Comparison of ENCODE assay signal across 31 cellular contexts in the genomic region with DNA sequence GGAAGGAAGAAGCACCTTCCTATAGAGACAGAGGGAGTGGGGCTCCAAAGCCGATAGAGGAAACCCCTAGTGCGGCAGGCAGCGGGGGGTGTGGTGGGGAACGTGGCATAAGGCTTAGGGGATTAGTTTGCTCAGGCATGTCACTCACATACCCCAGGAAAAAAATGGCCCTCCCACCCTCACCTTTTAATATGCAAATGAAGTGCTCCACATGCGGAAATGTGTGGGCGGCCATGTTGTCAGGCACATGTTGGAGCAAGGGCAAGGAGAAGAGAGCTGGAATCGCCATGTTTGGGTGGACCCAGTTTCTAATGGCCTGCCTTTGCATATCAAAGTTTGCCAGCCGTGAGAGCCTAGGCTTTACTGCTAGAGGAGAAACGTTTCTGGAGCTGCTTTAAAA.
"Had no signal": no experiment of that assay in that cellular context is flagged by ENCODE, and none has a peak within 500 bp of the region (broad histone marks: within the 10 kb centered on the region; RNA-seq: fewer than 3 reads in every experiment).

No MANE protein-coding gene starts in this region.

- H3K36me3 ChIP-seq: Peyer's patch, SJSA1 had no signal

- H3K4me2 ChIP-seq: SK-N-SH had no signal

- H3K9me3 ChIP-seq: Peyer's patch, SJSA1, SK-N-SH had no signal

- H3K4me3 ChIP-seq: Peyer's patch, SJSA1 had no signal

- H3K27ac ChIP-seq: Peyer's patch, SJSA1 had no signal

- FAIRE-seq: bronchial epithelial cell had no signal

- ATAC-seq: activated CD8-positive, alpha-beta memory T cell treated with anti-CD3 and anti-CD28 coated beads, Interleukin-2, amount 10 ng/mL, durations not matched to agents 7 days and 5 days; activated naive CD8-positive, alpha-beta T cell treated with anti-CD3 and anti-CD28 coated beads, Interleukin-2, amount 50 U/mL, for 24 hours had no signal

- H3K27me3 ChIP-seq: Peyer's patch, SJSA1 had no signal

- H3K9ac ChIP-seq: SK-N-SH had no signal

- H3K4me1 ChIP-seq: Peyer's patch, SJSA1 had no signal

- DNase-seq: activated B cell treated with CpG ODN at 0.5 μM for 24 hours; activated CD4-positive, alpha-beta memory T cell treated with anti-CD3 and anti-CD28 coated beads, Interleukin-2, amount 10 ng/mL, durations not matched to agents 7 days and 5 days; activated CD4-positive, alpha-beta T cell treated with anti-CD3 and anti-CD28 coated beads for 4 hours; activated CD4-positive, CD25-positive, alpha-beta regulatory T cell treated with anti-CD3 and anti-CD28 coated beads, Interleukin-2, amount 50 U/mL, for 72 hours; activated CD8-positive, alpha-beta memory T cell treated with anti-CD3 and anti-CD28 coated beads for 24 hours; activated CD8-positive, alpha-beta memory T cell treated with anti-CD3 and anti-CD28 coated beads, Interleukin-2, amount 10 ng/mL, durations not matched to agents 7 days and 5 days; activated CD8-positive, alpha-beta memory T cell treated with anti-CD3 and anti-CD28 coated beads, Interleukin-2, amount 50 U/mL, for 48 hours; activated effector memory CD4-positive, alpha-beta T cell treated with Interleukin-2 at 50 U/mL for 16 hours; activated naive CD4-positive, alpha-beta T cell treated with anti-CD3 and anti-CD28 coated beads, Interleukin-2, amount 10 ng/mL, durations not matched to agents 7 days and 5 days; activated naive CD8-positive, alpha-beta T cell treated with anti-CD3 and anti-CD28 coated beads, Interleukin-2, amount 50 U/mL, for 24 hours; activated T-cell treated with anti-CD3 and anti-CD28 coated beads, Interleukin-2, amount 50 U/mL, for 48 hours; anterior cingulate cortex; caudate nucleus; cerebellar nuclear complex; NCI-H1105; NCI-H1436; NCI-H1694; NCI-H1930; NCI-H2081 treated with DMSO at 0.1 percent for 48 hours; NCI-H226; NCI-H446 treated with DMSO at 0.1 percent for 48 hours; NCI-H524; NCI-H69; NK-92 treated with Interleukin-12 subunit alpha and Interleukin-12 subunit beta, amount 100 ng/mL, for 24 hours; OCI-M1; Peyer's patch; RPMI8226; SHP77 treated with DMSO at 0.1 percent for 48 hours; SK-N-SH had no signal
